In the genomic region with DNA sequence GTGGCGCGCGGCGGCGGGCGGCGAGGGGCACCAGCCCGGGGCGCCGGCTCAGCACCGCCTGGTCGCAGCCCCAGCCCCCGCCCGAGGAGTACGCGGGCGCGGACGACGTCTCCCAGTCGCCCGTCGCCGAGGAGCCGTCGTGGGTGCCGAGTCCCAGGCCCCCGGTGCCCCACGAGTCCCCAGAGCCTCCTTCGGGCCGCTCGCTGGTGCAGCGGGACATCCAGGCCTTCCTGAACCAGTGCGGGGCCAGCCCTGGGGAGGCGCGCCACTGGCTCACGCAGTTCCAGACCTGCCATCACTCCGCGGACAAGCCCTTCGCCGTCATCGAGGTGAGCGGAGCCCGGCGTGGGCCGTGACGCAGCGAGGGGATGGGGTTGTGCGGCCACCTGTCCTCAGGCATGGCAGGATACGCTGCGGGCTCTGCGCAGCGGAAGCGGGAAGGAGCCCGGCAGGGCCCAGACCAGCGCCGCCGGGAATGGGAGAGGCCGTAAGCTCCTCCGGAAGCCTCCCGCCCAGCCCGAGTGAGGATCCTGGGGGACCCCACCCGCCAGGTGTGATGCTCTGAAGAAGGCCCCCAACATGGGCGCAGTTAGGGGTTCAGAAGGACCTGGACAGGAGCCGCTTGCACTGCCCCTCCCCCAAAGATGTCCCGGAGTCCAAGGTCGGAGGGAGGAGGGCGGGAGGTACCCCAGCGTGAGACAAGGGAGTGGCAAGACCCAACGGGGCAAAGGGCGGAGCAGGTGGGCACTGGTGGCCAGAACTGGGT, we compare ENCODE assay signal across 8 cellular contexts. TPM values are rescaled to one million over a fixed set of nuclear protein-coding genes. Genes with fewer than 3 reads are reported as not detected.
A peak's percentile ranks its signal among the peaks of the same experiment; 100 is the strongest.
DNase-seq lines count a peak whose midpoint lies in the region; ATAC-seq and TF ChIP-seq lines count a peak whose summit lies in the region.

No MANE protein-coding gene starts in this region.

- H3K27me3 ChIP-seq in esophagus squamous epithelium (peaks cover 4 to 38% (median 9%) of the 10 kb centered on the region in 4 donors), trophoblast cell (ENCODE audit: insufficient read depth, low read length) (peaks cover 26% of the 10 kb centered on the region)

- H3K4me3 Mint-ChIP-seq in T-cell: peak overlapping the region; percentile 44 to 90 (median 67)

- peak overlapping the region; percentile 27 to 77 (median 59) for H3K4me3 ChIP-seq in esophagus squamous epithelium
- peak overlapping the region; percentile 14 for H3K4me3 ChIP-seq in trophoblast cell (ENCODE audit: low read depth, low read length)

- POLR2A ChIA-PET in T-cell (lab: Charles Lee): interaction anchor here in 1 of 2 donors (0.6 kb wide), 1 partner anchor 15 kb away, joined by 13 read pairs; no protein-coding TSS in a partner anchor

- no peak for TF ChIP-seq POLR2A in esophagus squamous epithelium (IDR thresholded peaks at IDR 0.05)

- no peak overlapping the region for H4K91ac ChIP-seq in trophoblast cell (ENCODE audit: low read depth, low read length)

- no peaks in the 10 kb centered on the region for H3K9me3 ChIP-seq in esophagus squamous epithelium
- H3K9me3 ChIP-seq in trophoblast cell (ENCODE audit: insufficient read depth, low read depth, low read length): peaks cover 7% of the 10 kb centered on the region

- 0 to 14% methylated on average over 2 to 4 of the region's 71 CpGs for WGBS in esophagus squamous epithelium, 2 donors
- WGBS in trophoblast cell (ENCODE audit: extremely low coverage, insufficient coverage, insufficient read length): no CpG with 5 or more reads among the region's 71 CpGs

- no peak for ATAC-seq in T-cell (replicated peaks in 1 of 4)

- no peak overlapping the region for H2BK120ac ChIP-seq in trophoblast cell (ENCODE audit: insufficient read depth, low read length, poor library complexity)

- no peak overlapping the region for H2BK5ac ChIP-seq in trophoblast cell (ENCODE audit: low read depth, low read length, poor library complexity)

- no peak overlapping the region for H2AK5ac ChIP-seq in trophoblast cell (ENCODE audit: low read length)

- peak overlapping the region; percentile 62 for H3K4me2 ChIP-seq in trophoblast cell (ENCODE audit: low read length)

- no peak overlapping the region for H3K18ac ChIP-seq in trophoblast cell (ENCODE audit: low read length)

- H3K4ac ChIP-seq in trophoblast cell (ENCODE audit: low read depth, low read length): no peak overlapping the region

- no peaks in the 10 kb centered on the region for H3K36me3 Mint-ChIP-seq in T-cell

- peaks cover 0 to 4% of the 10 kb centered on the region in 2 donors for H3K27me3 Mint-ChIP-seq in T-cell

- H4K12ac ChIP-seq in trophoblast cell (ENCODE audit: low read depth, low read length): no peak overlapping the region

- H3K4me1 Mint-ChIP-seq in T-cell: peaks cover 22 to 31% (median 25%) of the 10 kb centered on the region in 3 donors

- H3K27ac ChIP-seq in esophagus squamous epithelium (peak overlapping the region in 3 of 4 donors; percentile 77 to 90 (median 84)), trophoblast cell (ENCODE audit: low read depth, low read length) (no peak overlapping the region)

- no peak overlapping the region for H2BK12ac ChIP-seq in trophoblast cell (ENCODE audit: low read length)

- H3K36me3 ChIP-seq in esophagus squamous epithelium (peaks cover 0 to 15% (median 0%) of the 10 kb centered on the region in 3 donors), trophoblast cell (ENCODE audit: control insufficient read depth in 1 of 2, insufficient read depth in 2 of 2, low read length in 2 of 2) (peaks cover 0 to 3% of the 10 kb centered on the region in 2 experiments)

- H3K9me3 Mint-ChIP-seq in T-cell: no peaks in the 10 kb centered on the region

- peaks cover 6% of the 10 kb centered on the region for H3K79me1 ChIP-seq in trophoblast cell (ENCODE audit: low read length)

- H3K9ac ChIP-seq in trophoblast cell (ENCODE audit: low read length): no peak overlapping the region

- H3K79me2 ChIP-seq in trophoblast cell (ENCODE audit: control insufficient read depth, insufficient read depth, low read length, poor library complexity): peaks cover 3% of the 10 kb centered on the region

- no peak overlapping the region for H3K27ac Mint-ChIP-seq in T-cell

- no peak overlapping the region for H4K8ac ChIP-seq in trophoblast cell (ENCODE audit: low read depth, low read length)

- no peak overlapping the region for H3K23ac ChIP-seq in trophoblast cell (ENCODE audit: low read length)

- H3K4me1 ChIP-seq in esophagus squamous epithelium: peaks cover 33 to 56% (median 34%) of the 10 kb centered on the region in 3 donors
- peaks cover 24 to 25% of the 10 kb centered on the region in 2 experiments for H3K4me1 ChIP-seq in trophoblast cell (ENCODE audit: control insufficient read depth in 1 of 2, insufficient read depth in 2 of 2, low read length in 2 of 2)

- DNase-seq in COR-L47 (lab: John Stamatoyannopoulos, UW): peak; percentile 32
- DNase-seq in T-cell: peak in 6 of 34 experiments; percentile 18 to 28 (median 24)
- no peak for DNase-seq in esophagus squamous epithelium (lab: John Stamatoyannopoulos, UW)
- peak; percentile 64 to 72 for DNase-seq in trophoblast cell
- DNase-seq in NCI-H1694 treated with DMSO at 0.1 percent for 48 hours (lab: John Stamatoyannopoulos, UW): no peak
- DNase-seq in 8988T: no peak
- no peak for DNase-seq in NCI-H1092 treated with DMSO at 0.1 percent for 48 hours (lab: John Stamatoyannopoulos, UW)
- DNase-seq in NOMO-1 treated with DMSO at 0.1 percent for 48 hours (lab: John Stamatoyannopoulos, UW; ENCODE audit: unreplicated experiment): no peak

- TF ChIP-seq CTCF in esophagus squamous epithelium (IDR thresholded peaks at IDR 0.05): no peak

- intact Hi-C loops in esophagus squamous epithelium (cut with DNase I): no loop called here

- no peak overlapping the region for H2AFZ ChIP-seq in trophoblast cell (ENCODE audit: insufficient read depth, low read length, poor library complexity)

- H3K14ac ChIP-seq in trophoblast cell (ENCODE audit: low read length): no peak overlapping the region

- CTCF ChIA-PET in T-cell (lab: Charles Lee): interaction anchor here in 1 of 2 donors (0.6 kb wide), 1 partner anchor 29 kb away, joined by 3 read pairs; no protein-coding TSS in a partner anchor

RNA-seq across cellular contexts. Expression of a gene that starts 0.5 kb away (rescaled TPM):
- total RNA-seq in T-cell (1 to 10 TPM in 4 of 5 donors, under 1 TPM in 1; 0.35 to 2.4 (median 1.8) TPM), esophagus squamous epithelium (1 to 10 TPM in 3 of 4 donors, under 1 TPM in 1; 0.64 to 2.7 (median 2.1) TPM)
- polyA plus RNA-seq in trophoblast cell (2013): 1.1 and 1.3 TPM in 2 replicates

RNA-seq across cellular contexts. Expression of a gene that starts 9.8 kb away (rescaled TPM):
- total RNA-seq in T-cell: 10 to 100 TPM; 13.4 to 32.4 (median 26.6) TPM
- total RNA-seq in esophagus squamous epithelium: 10 to 100 TPM; 20.6 to 40.8 (median 34.1) TPM
- polyA plus RNA-seq in trophoblast cell (2013): 18.6 and 19.3 TPM in 2 replicates

RNA-seq across cellular contexts. Expression of a gene that starts 51.2 kb away (rescaled TPM):
- total RNA-seq in T-cell (not detected), esophagus squamous epithelium (not detected)
- polyA plus RNA-seq in trophoblast cell (2013): 0.07 TPM in 1 of 2 replicates, not detected in the other

Comparison
In these comparisons a context has a peak if more than half of its experiments do, and no peak if none do; other contexts are left out.
1. DNase-seq: peak in COR-L47 (single experiment) and trophoblast cell (2 of 2); none in esophagus squamous epithelium (single experiment), NCI-H1694 treated with DMSO at 0.1 percent for 48 hours (single experiment), 8988T (single experiment), NCI-H1092 treated with DMSO at 0.1 percent for 48 hours (single experiment) and NOMO-1 treated with DMSO at 0.1 percent for 48 hours (single experiment).